ENCODE assay signal across 8 cellular contexts in the genomic region with DNA sequence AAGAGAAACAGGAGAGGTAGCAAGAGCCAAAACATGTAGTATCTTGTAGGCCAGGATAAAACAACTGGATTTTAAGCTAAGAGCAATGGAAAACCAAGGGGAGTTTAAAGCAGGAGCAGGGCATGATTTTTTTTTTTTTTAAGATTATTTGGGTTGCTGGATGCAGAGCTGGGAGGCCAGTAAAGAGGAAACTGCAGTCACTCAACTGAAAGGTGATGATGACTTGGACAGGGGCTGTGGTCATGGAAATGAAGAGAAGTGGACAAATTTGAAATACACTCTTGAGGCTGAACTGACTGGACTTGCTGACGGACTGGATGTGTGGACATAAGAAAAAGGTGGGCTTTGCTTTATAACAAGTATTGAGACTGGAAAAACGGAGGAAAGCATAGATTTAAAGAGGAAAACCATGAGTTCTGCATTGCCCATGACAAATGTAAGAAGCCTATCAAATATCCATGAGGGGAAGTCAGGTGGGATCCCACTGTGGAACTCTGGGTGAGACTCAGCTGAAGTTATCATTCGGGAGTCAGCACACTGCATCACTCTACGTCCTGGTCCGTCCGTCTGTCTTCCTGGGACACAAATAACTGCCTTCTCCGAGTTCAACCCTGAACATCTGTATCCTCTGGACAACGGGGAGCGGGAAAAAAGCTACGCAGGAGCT. TPM values are rescaled to one million over a fixed set of nuclear protein-coding genes. Genes with fewer than 3 reads are reported as not detected.
DNase-seq lines count a peak whose midpoint lies in the region; TF ChIP-seq lines count a peak whose summit lies in the region.

No MANE protein-coding gene starts in this region.

- H3K9me3 ChIP-seq in HAP-1 (no peaks in the 10 kb centered on the region), NT2/D1 (ENCODE audit: insufficient read depth, low read length) (no peaks in the 10 kb centered on the region), mononuclear cell (ENCODE audit: low read depth, low read length) (no peaks in the 10 kb centered on the region), uterus (no peaks in the 10 kb centered on the region)

- H3K36me3 ChIP-seq in HAP-1 (replicated peaks) = peaks cover 27% of the 10 kb centered on the region
- peaks cover 23% of the 10 kb centered on the region for H3K36me3 ChIP-seq in NT2/D1 (ENCODE audit: insufficient read depth, insufficient read length, low read length)
- H3K36me3 ChIP-seq in uterus = no peaks in the 10 kb centered on the region

- TF ChIP-seq CTCF in uterus (IDR thresholded peaks at IDR 0.05) = no peak

- intact Hi-C loops in dendritic cell treated with granulocyte-macrophage colony-stimulating factor and Interleukin-4, amounts not matched to agents 40 ng/mL and 50 ng/mL, for 4 days (cut with micrococcal nuclease) = loop anchor here (1.0 to 10.0 kb wide), 4 partner anchors 33 to 475 kb away; partner anchors contain the start of genes CCDC174 and CHCHD4
- intact Hi-C loops in uterus (cut with DNase I; ENCODE audit: low total_unique reads) = loop anchor here (10.0 kb wide), 1 partner anchor 53 kb away; the partner anchor contains the start of genes CHCHD4 and TMEM43

- in situ Hi-C loops in HAP-1 (cut with MboI; ENCODE audit: low sequenced_read_pairs) = no loop called here

- H3K27me3 Mint-ChIP-seq in dendritic cell treated with granulocyte-macrophage colony-stimulating factor and Interleukin-4, amounts not matched to agents 40 ng/mL and 50 ng/mL, for 4 days = no peaks in the 10 kb centered on the region

- H3K36me3 Mint-ChIP-seq in dendritic cell treated with granulocyte-macrophage colony-stimulating factor and Interleukin-4, amounts not matched to agents 40 ng/mL and 50 ng/mL, for 4 days (ENCODE audit: low read depth) = peaks cover 32% of the 10 kb centered on the region

- H3K4me3 ChIP-seq in HAP-1 (peak overlapping the region; percentile 61), NT2/D1 (ENCODE audit: insufficient read length, low read depth) (peak overlapping the region; percentile 86), mononuclear cell (ENCODE audit: low read length) (peak overlapping the region; percentile 61), uterus (peak overlapping the region; percentile 62 to 85)

- peak overlapping the region; percentile 91 for H3K4me3 Mint-ChIP-seq in dendritic cell treated with granulocyte-macrophage colony-stimulating factor and Interleukin-4, amounts not matched to agents 40 ng/mL and 50 ng/mL, for 4 days

- H3K27me3 ChIP-seq in HAP-1 (ENCODE audit: low read depth) (no peaks in the 10 kb centered on the region), NT2/D1 (ENCODE audit: insufficient read depth, insufficient read length) (no peaks in the 10 kb centered on the region), mononuclear cell (ENCODE audit: insufficient read depth, low read length) (no peaks in the 10 kb centered on the region), uterus (no peaks in the 10 kb centered on the region)

- peaks cover 43% of the 10 kb centered on the region for H3K4me1 Mint-ChIP-seq in dendritic cell treated with granulocyte-macrophage colony-stimulating factor and Interleukin-4, amounts not matched to agents 40 ng/mL and 50 ng/mL, for 4 days (ENCODE audit: low read depth)

- H3K9ac ChIP-seq in NT2/D1 (ENCODE audit: insufficient read length, low read depth) = peak overlapping the region; percentile 96

- no peak for TF ChIP-seq POLR2A in uterus (IDR thresholded peaks at IDR 0.05)

- H3K4me1 ChIP-seq in HAP-1 (peaks cover 27% of the 10 kb centered on the region), NT2/D1 (ENCODE audit: insufficient read depth, insufficient read length) (no peaks in the 10 kb centered on the region), mononuclear cell (ENCODE audit: insufficient read depth, low read length) (peaks cover 45% of the 10 kb centered on the region), uterus (peaks cover 3 to 5% of the 10 kb centered on the region in 2 donors)

- DNase-seq in ELR (ENCODE audit: low read depth) (peak; percentile 49), HAP-1 (ENCODE audit: low spot score in 2 of 2) (peak in 1 of 2 experiments; percentile 24), NT2/D1 (ENCODE audit: low read depth, low spot score) (no peak), uterus (no peak), cerebellum (ENCODE audit: low spot score) (no peak), HPDE6-E6E7 (ENCODE audit: extremely low spot score) (no peak)

- no peaks in the 10 kb centered on the region for H3K9me3 Mint-ChIP-seq in dendritic cell treated with granulocyte-macrophage colony-stimulating factor and Interleukin-4, amounts not matched to agents 40 ng/mL and 50 ng/mL, for 4 days

- H3K27ac ChIP-seq in uterus = peak overlapping the region; percentile 90 to 96

- H3K27ac Mint-ChIP-seq in dendritic cell treated with granulocyte-macrophage colony-stimulating factor and Interleukin-4, amounts not matched to agents 40 ng/mL and 50 ng/mL, for 4 days = peak overlapping the region; percentile 98

RNA-seq across cellular contexts. Expression of gene XPC, which starts 0.7 kb away (rescaled TPM):
- total RNA-seq in mononuclear cell (48.7 TPM), uterus (10 to 100 TPM; 15.3 to 85.8 (median 48.5) TPM), cerebellum (15.3 TPM)

RNA-seq across cellular contexts. Expression of gene LSM3, which starts 0.9 kb away (rescaled TPM):
- total RNA-seq in mononuclear cell = 7.1 TPM
- 10 to 100 TPM in 3 of 4 donors, 1 to 10 TPM in 1; 10.0 to 14.1 (median 11.9) TPM for total RNA-seq in uterus
- 6.8 TPM for total RNA-seq in cerebellum

RNA-seq across cellular contexts. Expression of gene TMEM43, which starts 52.9 kb away (rescaled TPM):
- total RNA-seq in mononuclear cell (23.7 TPM), uterus (100 to 1,000 TPM in 2 of 4 donors, 10 to 100 TPM in 2; 93.5 to 114 (median 102) TPM), cerebellum (39.0 TPM)

RNA-seq across cellular contexts. Expression of gene CHCHD4, which starts 53.0 kb away (rescaled TPM):
- total RNA-seq in mononuclear cell (1.9 TPM), uterus (10 to 100 TPM in 1 of 4 donors, 1 to 10 TPM in 3; 6.2 to 12.0 (median 7.8) TPM), cerebellum (5.4 TPM)
